Comparison of ENCODE assay signal across 18 cellular contexts in genomic region chr21:32977216-32977615, GRCh38. TPM values are rescaled to one million over a fixed set of nuclear protein-coding genes. Genes with fewer than 3 reads are reported as not detected.
"Had no signal": no experiment of that assay in that cellular context is flagged by ENCODE, and none has a peak within 500 bp of the region (broad histone marks: within the 10 kb centered on the region; RNA-seq: fewer than 3 reads in every experiment).

No MANE protein-coding gene starts in this region.

- H3K4me3 ChIP-seq: ascending aorta, colonic mucosa, gastrocnemius medialis, hepatocyte, right lobe of liver had no signal

- FAIRE-seq: endothelial cell of umbilical vein had no signal

- H2AFZ ChIP-seq: hepatocyte had no signal

- H3K79me2 ChIP-seq: hepatocyte had no signal

- H3K9me3 ChIP-seq: ascending aorta, colonic mucosa, gastrocnemius medialis, right lobe of liver had no signal

- H3K27me3 ChIP-seq: ascending aorta, colonic mucosa, gastrocnemius medialis, right lobe of liver had no signal

- H3K36me3 Mint-ChIP-seq: activated naive CD8-positive, alpha-beta T cell treated with anti-CD3 and anti-CD28 coated beads for 36 hours; stimulated activated memory B cell treated with anti-CD40 and anti-IgM and Interleukin-4, amounts not matched to agents 10 μg/mL and 1 μg/mL and 100 μg/mL, for 72 hours had no signal

- H3K4me1 ChIP-seq: ascending aorta, colonic mucosa, gastrocnemius medialis, right lobe of liver had no signal

- H3K27ac Mint-ChIP-seq: activated CD4-positive, alpha-beta memory T cell treated with anti-CD3 and anti-CD28 coated beads, Interleukin-2, amount 10 ng/mL, durations not matched to agents 7 days and 5 days; activated naive CD8-positive, alpha-beta T cell treated with anti-CD3 and anti-CD28 coated beads for 36 hours; activated T-cell treated with anti-CD3 and anti-CD28 coated beads, Interleukin-2, amount 50 U/mL, for 72 hours; stimulated activated memory B cell treated with anti-CD40 and anti-IgM and Interleukin-4, amounts not matched to agents 10 μg/mL and 1 μg/mL and 100 μg/mL, for 72 hours had no signal

- H3K36me3 ChIP-seq: ascending aorta, colonic mucosa, gastrocnemius medialis, right lobe of liver had no signal

- DNase-seq: activated CD4-positive, alpha-beta memory T cell treated with anti-CD3 and anti-CD28 coated beads, Interleukin-2, amount 10 ng/mL, durations not matched to agents 7 days and 5 days; activated CD4-positive, CD25-positive, alpha-beta regulatory T cell treated with anti-CD3 and anti-CD28 coated beads, Interleukin-2, amount 50 U/mL, for 72 hours; activated gamma-delta T cell treated with Interleukin-2 at 50 U/mL for 16 hours; activated naive CD8-positive, alpha-beta T cell treated with anti-CD3 and anti-CD28 coated beads for 36 hours; activated T-cell treated with anti-CD3 and anti-CD28 coated beads, Interleukin-2, amount 50 U/mL, for 72 hours; colonic mucosa; effector CD4-positive, alpha-beta T cell; gastrocnemius medialis; left colon; mammary epithelial cell; nephron progenitor cell; right lobe of liver; trophoblast cell had no signal

- H3K4me2 ChIP-seq: hepatocyte had no signal

- H3K4me3 Mint-ChIP-seq: activated CD4-positive, alpha-beta memory T cell treated with anti-CD3 and anti-CD28 coated beads, Interleukin-2, amount 10 ng/mL, durations not matched to agents 7 days and 5 days; activated naive CD8-positive, alpha-beta T cell treated with anti-CD3 and anti-CD28 coated beads for 36 hours; activated T-cell treated with anti-CD3 and anti-CD28 coated beads, Interleukin-2, amount 50 U/mL, for 72 hours; nephron progenitor cell; stimulated activated memory B cell treated with anti-CD40 and anti-IgM and Interleukin-4, amounts not matched to agents 10 μg/mL and 1 μg/mL and 100 μg/mL, for 72 hours had no signal

- H3K4me1 Mint-ChIP-seq: activated CD4-positive, alpha-beta memory T cell treated with anti-CD3 and anti-CD28 coated beads, Interleukin-2, amount 10 ng/mL, durations not matched to agents 7 days and 5 days; activated naive CD8-positive, alpha-beta T cell treated with anti-CD3 and anti-CD28 coated beads for 36 hours; stimulated activated memory B cell treated with anti-CD40 and anti-IgM and Interleukin-4, amounts not matched to agents 10 μg/mL and 1 μg/mL and 100 μg/mL, for 72 hours had no signal

- H3K9me3 Mint-ChIP-seq: activated CD4-positive, alpha-beta memory T cell treated with anti-CD3 and anti-CD28 coated beads, Interleukin-2, amount 10 ng/mL, durations not matched to agents 7 days and 5 days; activated naive CD8-positive, alpha-beta T cell treated with anti-CD3 and anti-CD28 coated beads for 36 hours; activated T-cell treated with anti-CD3 and anti-CD28 coated beads, Interleukin-2, amount 50 U/mL, for 72 hours; nephron progenitor cell had no signal

- H3K27ac ChIP-seq: ascending aorta, colonic mucosa, gastrocnemius medialis, hepatocyte, right lobe of liver had no signal

- ATAC-seq: activated T-cell treated with anti-CD3 and anti-CD28 coated beads, Interleukin-2, amount 50 U/mL, for 72 hours; gastrocnemius medialis; left colon; right lobe of liver; stimulated activated memory B cell treated with anti-CD40 and anti-IgM and Interleukin-4, amounts not matched to agents 10 μg/mL and 1 μg/mL and 100 μg/mL, for 72 hours had no signal

RNA-seq across cellular contexts. Expression of gene OLIG2, which starts 48.5 kb away (rescaled TPM):
- total RNA-seq: activated CD4-positive, alpha-beta memory T cell treated with anti-CD3 and anti-CD28 coated beads, Interleukin-2, amount 10 ng/mL, durations not matched to agents 7 days and 5 days; activated naive CD8-positive, alpha-beta T cell treated with anti-CD3 and anti-CD28 coated beads for 36 hours; activated T-cell treated with anti-CD3 and anti-CD28 coated beads, Interleukin-2, amount 50 U/mL, for 72 hours; ascending aorta; colonic mucosa; endothelial cell of umbilical vein; hepatocyte; left colon; mammary epithelial cell; posterior vena cava; right lobe of liver had no signal
- polyA plus RNA-seq: endothelial cell of umbilical vein, hepatocyte, mammary epithelial cell had no signal
